8 cellular contexts compared by ENCODE assay signal in the genomic region with DNA sequence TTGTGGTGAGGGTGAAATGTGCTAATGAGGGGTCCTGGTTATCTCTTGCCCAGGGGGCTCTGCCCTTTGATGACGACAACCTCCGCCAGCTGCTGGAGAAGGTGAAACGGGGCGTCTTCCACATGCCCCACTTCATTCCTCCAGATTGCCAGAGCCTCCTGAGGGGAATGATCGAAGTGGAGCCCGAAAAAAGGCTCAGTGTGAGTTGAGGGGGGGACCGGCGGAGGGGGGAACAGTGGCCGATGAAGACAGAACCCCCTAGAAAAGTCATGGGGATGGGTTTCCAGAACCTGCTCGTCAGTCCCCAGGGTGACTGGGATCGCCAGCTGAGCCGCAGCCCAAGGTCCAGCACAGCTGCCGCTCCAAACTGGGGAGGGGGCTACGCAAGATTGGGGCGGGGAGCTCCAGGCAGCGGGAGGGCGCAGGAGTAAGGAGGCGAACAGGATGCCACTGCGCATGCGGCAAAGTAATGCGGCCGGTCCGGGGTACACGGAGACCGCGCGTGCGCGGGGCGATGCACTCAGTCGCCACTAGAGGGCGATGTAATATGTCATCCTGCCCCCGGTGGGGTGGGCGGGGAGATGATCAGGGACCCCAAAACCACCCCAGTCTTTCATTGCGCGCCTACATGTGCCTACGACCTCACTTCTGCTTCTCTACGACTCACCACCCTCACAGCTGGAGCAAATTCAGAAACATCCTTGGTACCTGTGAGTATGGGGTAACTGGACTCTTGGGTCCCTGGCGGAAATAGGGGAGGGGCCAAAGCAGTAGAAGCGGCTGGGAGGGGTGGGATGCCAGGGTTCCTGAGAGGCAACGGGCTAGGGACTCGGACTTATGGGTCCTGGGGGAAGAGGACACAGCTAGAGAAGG. TPM values are rescaled to one million over a fixed set of nuclear protein-coding genes. Genes with fewer than 3 reads are reported as not detected.
A peak's percentile ranks its signal among the peaks of the same experiment; 100 is the strongest.
DNase-seq lines count a peak whose midpoint lies in the region; ATAC-seq, FAIRE-seq and TF ChIP-seq lines count a peak whose summit lies in the region.

No MANE protein-coding gene starts in this region.

- H3K27me3 Mint-ChIP-seq in T-helper 2 cell treated with Interferon-gamma antibody and Interleukin-4, amounts not matched to agents 5 μg/mL and 100 μg/mL, for 36 hours (ENCODE audit: low read depth) = peaks cover 3% of the 10 kb centered on the region

- no peak overlapping the region for H3K27ac ChIP-seq in hepatocyte

- WGBS in hepatocyte (ENCODE audit: low lambda C conversion rate, missing lambda C conversion rate) = 25% methylated on average over 42 of the region's 42 CpGs

- TF ChIP-seq CTCF in hepatocyte (IDR thresholded peaks at IDR 0.05; ENCODE audit: poor library complexity) = peak; percentile 92

- no peak for FAIRE-seq in H54 (lab: Jason Lieb, UNC)

- H3K4me1 ChIP-seq in hepatocyte (ENCODE audit: insufficient read depth) = no peaks in the 10 kb centered on the region

- H4K20me1 ChIP-seq in hepatocyte (ENCODE audit: insufficient read depth, poor library complexity, severe bottlenecking) = no peaks in the 10 kb centered on the region

- H3K9me3 Mint-ChIP-seq in T-helper 2 cell treated with Interferon-gamma antibody and Interleukin-4, amounts not matched to agents 5 μg/mL and 100 μg/mL, for 36 hours = no peaks in the 10 kb centered on the region

- no peak for ATAC-seq in GM18502 (IDR thresholded peaks at IDR 0.05; ENCODE audit: poor library complexity, unreplicated experiment)

- H3K36me3 ChIP-seq in hepatocyte (replicated peaks; ENCODE audit: insufficient read depth, low read depth) = no peaks in the 10 kb centered on the region

- H2AFZ ChIP-seq in hepatocyte = peak overlapping the region; percentile 79

- peak overlapping the region; percentile 86 for H3K27ac Mint-ChIP-seq in T-helper 2 cell treated with Interferon-gamma antibody and Interleukin-4, amounts not matched to agents 5 μg/mL and 100 μg/mL, for 36 hours

- no peaks in the 10 kb centered on the region for H3K79me2 ChIP-seq in hepatocyte

- peaks cover 9% of the 10 kb centered on the region for H3K4me1 Mint-ChIP-seq in T-helper 2 cell treated with Interferon-gamma antibody and Interleukin-4, amounts not matched to agents 5 μg/mL and 100 μg/mL, for 36 hours (ENCODE audit: low read depth)

- peak overlapping the region; percentile 83 for H3K4me2 ChIP-seq in hepatocyte

- peak; percentile 26; the same call in 1 of the 2 replicates for TF ChIP-seq POLR2A in H54 (IDR thresholded peaks at IDR 0.05; ENCODE audit: low read depth, low read length)

- H3K4me3 Mint-ChIP-seq in T-helper 2 cell treated with Interferon-gamma antibody and Interleukin-4, amounts not matched to agents 5 μg/mL and 100 μg/mL, for 36 hours = peak overlapping the region; percentile 90

- DNase-seq in DMS79 (lab: John Stamatoyannopoulos, UW) = peak; percentile 7
- peak; percentile 100 for DNase-seq in H54 (ENCODE audit: insufficient read length, low spot score)
- DNase-seq in NCI-H1092 (lab: John Stamatoyannopoulos, UW) = peak; percentile 65
- DNase-seq in T-helper 2 cell treated with Interferon-gamma antibody and Interleukin-4, amounts not matched to agents 5 μg/mL and 100 μg/mL, for 36 hours (ENCODE audit: low spot score) = peak; percentile 91
- DNase-seq in anterior cingulate cortex (lab: John Stamatoyannopoulos, UW) = peak in 57 of 58 donors; percentile 11 to 90 (median 74)
- DNase-seq in hepatocyte (ENCODE audit: low spot score) = peak; percentile 91
- peak; percentile 18 for DNase-seq in skeletal muscle cell (ENCODE audit: low read depth)

- no peaks in the 10 kb centered on the region for H3K9me3 ChIP-seq in hepatocyte (ENCODE audit: low read depth)

- H3K9me2 ChIP-seq in hepatocyte (replicated peaks; ENCODE audit: insufficient read depth) = no peaks in the 10 kb centered on the region

- H3K4me3 ChIP-seq in hepatocyte (no peak overlapping the region), skeletal muscle cell (ENCODE audit: low read depth, low read length) (peak overlapping the region; percentile 22)

- no peaks in the 10 kb centered on the region for H3K36me3 Mint-ChIP-seq in T-helper 2 cell treated with Interferon-gamma antibody and Interleukin-4, amounts not matched to agents 5 μg/mL and 100 μg/mL, for 36 hours (ENCODE audit: low read depth)

- H3K27me3 ChIP-seq in hepatocyte = no peaks in the 10 kb centered on the region

RNA-seq across cellular contexts. Expression of gene BRSK1, which starts 17.9 kb away (rescaled TPM):
- 3.3 and 13.2 TPM in 2 replicates for total RNA-seq in hepatocyte
- 2.4 and 2.7 TPM in 2 replicates for polyA plus RNA-seq in hepatocyte

RNA-seq across cellular contexts. Expression of gene HSPBP1, which starts 21.8 kb away (rescaled TPM):
- total RNA-seq in hepatocyte = 31.5 and 33.9 TPM in 2 replicates
- polyA plus RNA-seq in hepatocyte = 52.2 and 54.5 TPM in 2 replicates

RNA-seq across cellular contexts. Expression of gene TMEM150B, which starts 23.4 kb away (rescaled TPM):
- total RNA-seq in hepatocyte = 10.6 and 25.4 TPM in 2 replicates
- 8.1 and 9.2 TPM in 2 replicates for polyA plus RNA-seq in hepatocyte

RNA-seq across cellular contexts. Expression of gene KMT5C, which starts 38.0 kb away (rescaled TPM):
- total RNA-seq in hepatocyte = 13.6 and 22.8 TPM in 2 replicates
- 23.6 and 38.0 TPM in 2 replicates for polyA plus RNA-seq in hepatocyte

RNA-seq across cellular contexts. Expression of gene PPP6R1, which starts 42.9 kb away (rescaled TPM):
- total RNA-seq in hepatocyte = 37.1 and 39.5 TPM in 2 replicates
- 76.0 and 79.3 TPM in 2 replicates for polyA plus RNA-seq in hepatocyte

Comparison
In these comparisons a context has a peak if more than half of its experiments do, and no peak if none do; other contexts are left out.
1. DNase-seq: peak in every context shown above with its lines; median percentile 100 in H54; 91 in T-helper 2 cell treated with Interferon-gamma antibody and Interleukin-4, amounts not matched to agents 5 μg/mL and 100 μg/mL, for 36 hours; 91 in hepatocyte; 74 in anterior cingulate cortex; 65 in NCI-H1092; 18 in skeletal muscle cell; 7 in DMS79.